15 cellular contexts compared by ENCODE assay signal in the genomic region with DNA sequence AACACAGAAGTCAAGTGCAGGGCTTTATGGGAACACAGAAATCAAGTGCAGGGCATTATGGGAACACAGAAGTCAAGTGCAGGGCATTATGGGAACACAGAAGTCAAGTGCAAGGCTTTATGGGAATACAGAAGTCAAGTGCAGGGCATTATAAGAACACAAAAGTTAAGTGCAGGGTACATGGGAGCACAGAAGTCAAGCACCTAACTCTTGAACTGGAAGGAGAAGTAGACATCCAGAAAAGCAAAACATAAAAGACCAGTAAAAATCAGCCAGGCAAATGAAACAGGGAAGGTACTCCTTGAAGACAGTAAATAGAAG. TPM values are rescaled to one million over a fixed set of nuclear protein-coding genes. Genes with fewer than 3 reads are reported as not detected.
DNase-seq lines count a peak whose midpoint lies in the region; ATAC-seq, FAIRE-seq and TF ChIP-seq lines count a peak whose summit lies in the region.
"Had no signal": no experiment of that assay in that cellular context is flagged by ENCODE, and none has a peak within 500 bp of the region (broad histone marks: within the 10 kb centered on the region; RNA-seq: fewer than 3 reads in every experiment).

No MANE protein-coding gene starts in this region.

- H3K79me2 ChIP-seq in K562 (ENCODE audit: control insufficient read depth, insufficient read depth, low read length), result no peaks in the 10 kb centered on the region

- intact Hi-C loops in activated CD4-positive, alpha-beta memory T cell treated with anti-CD3 and anti-CD28 coated beads for 36 hours (cut with micrococcal nuclease), result no loop called here
- intact Hi-C loops in K562 (cut with micrococcal nuclease), result no loop called here
- intact Hi-C loops in naive thymus-derived CD4-positive, alpha-beta T cell (cut with micrococcal nuclease), result no loop called here

- BruUV-seq in K562 (replicated peaks; lab: Mats Ljungman, UMichigan), result no TSS peak

- peak overlapping the region; percentile 16 for H3K27ac Mint-ChIP-seq in activated CD4-positive, alpha-beta memory T cell treated with anti-CD3 and anti-CD28 coated beads, Interleukin-2, amount 10 ng/mL, durations not matched to agents 7 days and 5 days
- H3K27ac Mint-ChIP-seq in activated CD4-positive, alpha-beta memory T cell treated with anti-CD3 and anti-CD28 coated beads for 36 hours, result no peak overlapping the region
- H3K27ac Mint-ChIP-seq in CD8-positive, alpha-beta memory T cell, result peak overlapping the region in 7 of 8 donors; percentile 52 to 93 (median 86)
- peak overlapping the region; percentile 85 to 91 for H3K27ac Mint-ChIP-seq in natural killer cell treated with Interleukin-12 subunit alpha and Interleukin-12 subunit beta and Interleukin-15 and Interleukin-18, amount 100 ng/mL, for 72 hours
- peak overlapping the region in 1 of 9 donors; percentile 25 for H3K27ac Mint-ChIP-seq in naive thymus-derived CD4-positive, alpha-beta T cell
- H3K27ac Mint-ChIP-seq: GM23338 had no signal

- TF ChIP-seq CTCF in K562 (IDR thresholded peaks at IDR 0.05 in 2 of 3, conservative IDR thresholded peaks at IDR 0.05 in 1 of 3; ENCODE audit: insufficient read depth in 2 of 3, low read depth in 1 of 3, low read length in 3 of 3), result no peak

- DNase-seq in activated CD4-positive, alpha-beta memory T cell treated with anti-CD3 and anti-CD28 coated beads, Interleukin-2, amount 10 ng/mL, durations not matched to agents 7 days and 5 days, result no peak
- no peak for DNase-seq in activated CD4-positive, alpha-beta memory T cell treated with anti-CD3 and anti-CD28 coated beads for 36 hours
- DNase-seq in CD8-positive, alpha-beta memory T cell, result no peak
- DNase-seq in K562 (ENCODE audit: extremely low read depth in 1 of 4, low spot score in 3 of 4) (no peak), NCI-H524 treated with DMSO at 0.1 percent for 48 hours (lab: John Stamatoyannopoulos, UW) (no peak)
- DNase-seq in natural killer cell treated with Interleukin-12 subunit alpha and Interleukin-12 subunit beta and Interleukin-15 and Interleukin-18, amount 100 ng/mL, for 72 hours (ENCODE audit: low spot score), result no peak
- no peak for DNase-seq in naive thymus-derived CD4-positive, alpha-beta T cell
- DNase-seq: DMS 273 treated with DMSO at 0.1 percent for 48 hours, NCI-H1436, NCI-H2029, NCI-H82, PC-9 had no signal

- TF ChIP-seq EP300 in K562 (IDR thresholded peaks at IDR 0.05; ENCODE audit: low read length), result no peak

- TF ChIP-seq POLR2A in K562 (conservative IDR thresholded peaks at IDR 0.05), result no peak

- CTCF ChIA-PET in activated CD4-positive, alpha-beta memory T cell treated with anti-CD3 and anti-CD28 coated beads, Interleukin-2, amount 10 ng/mL, durations not matched to agents 7 days and 5 days (lab: Charles Lee), result no interaction called here
- CTCF ChIA-PET in activated CD4-positive, alpha-beta memory T cell treated with anti-CD3 and anti-CD28 coated beads for 36 hours (lab: Charles Lee), result interaction anchor here (1.5 kb wide), 1 partner anchor 140 kb away, joined by 3 read pairs; the partner anchor contains the start of gene SIRT5
- CTCF ChIA-PET in CD8-positive, alpha-beta memory T cell (lab: Charles Lee), result interaction anchor here (1.2 kb wide), 1 partner anchor 54 kb away, joined by 3 read pairs; no protein-coding TSS in a partner anchor
- CTCF ChIA-PET in K562 (lab: Yijun Ruan, JAX; ENCODE audit: low intra/inter-chr PET ratio), result no interaction called here
- CTCF ChIA-PET in naive thymus-derived CD4-positive, alpha-beta T cell (lab: Charles Lee), result no interaction called here

- H3K9ac ChIP-seq in K562 (ENCODE audit: insufficient read depth in 1 of 2, low read depth in 2 of 2, low read length in 2 of 2), result no peak overlapping the region
- H3K9ac ChIP-seq: BLaER1 had no signal

- H3K4me1 ChIP-seq in CD8-positive, alpha-beta memory T cell (ENCODE audit: insufficient read depth, low read length), result peaks cover 54% of the 10 kb centered on the region
- peaks cover 0 to 11% of the 10 kb centered on the region in 2 experiments; a peak in 3 of 5 replicates for H3K4me1 ChIP-seq in K562 (replicated peaks in 1 of 2; ENCODE audit: control insufficient read depth in 2 of 2, insufficient read depth in 2 of 2, low read length in 2 of 2)
- peaks cover 4 to 47% of the 10 kb centered on the region in 2 donors for H3K4me1 ChIP-seq in naive thymus-derived CD4-positive, alpha-beta T cell (ENCODE audit: control insufficient read depth in 2 of 2, insufficient read depth in 2 of 2, low read length in 2 of 2)

- H3K9me3 Mint-ChIP-seq in activated CD4-positive, alpha-beta memory T cell treated with anti-CD3 and anti-CD28 coated beads, Interleukin-2, amount 10 ng/mL, durations not matched to agents 7 days and 5 days, result peaks cover 10% of the 10 kb centered on the region
- H3K9me3 Mint-ChIP-seq in activated CD4-positive, alpha-beta memory T cell treated with anti-CD3 and anti-CD28 coated beads for 36 hours, result peaks cover 10% of the 10 kb centered on the region
- H3K9me3 Mint-ChIP-seq in CD8-positive, alpha-beta memory T cell, result no peaks in the 10 kb centered on the region
- H3K9me3 Mint-ChIP-seq in natural killer cell treated with Interleukin-12 subunit alpha and Interleukin-12 subunit beta and Interleukin-15 and Interleukin-18, amount 100 ng/mL, for 72 hours, result peaks cover 3% of the 10 kb centered on the region
- peaks cover 0 to 6% (median 0%) of the 10 kb centered on the region in 11 donors for H3K9me3 Mint-ChIP-seq in naive thymus-derived CD4-positive, alpha-beta T cell

- H3K36me3 ChIP-seq in CD8-positive, alpha-beta memory T cell (ENCODE audit: insufficient read depth, low read length), result no peaks in the 10 kb centered on the region
- no peaks in the 10 kb centered on the region for H3K36me3 ChIP-seq in K562 (ENCODE audit: control insufficient read depth, insufficient read depth, low read length)
- no peaks in the 10 kb centered on the region for H3K36me3 ChIP-seq in naive thymus-derived CD4-positive, alpha-beta T cell (ENCODE audit: control insufficient read depth in 2 of 3, insufficient read depth in 3 of 3, low read length in 3 of 3)

- no peaks in the 10 kb centered on the region for H3K9me1 ChIP-seq in K562 (ENCODE audit: control insufficient read depth, insufficient read depth, low read length)

- H3K27ac ChIP-seq in CD8-positive, alpha-beta memory T cell (ENCODE audit: low read depth, low read length), result no peak overlapping the region
- H3K27ac ChIP-seq in K562 (ENCODE audit: extremely low read depth, low read depth, low read length), result no peak overlapping the region
- H3K27ac ChIP-seq in naive thymus-derived CD4-positive, alpha-beta T cell (ENCODE audit: low read depth, low read length), result no peak overlapping the region
- H3K27ac ChIP-seq: BLaER1, PC-9 had no signal

- in situ Hi-C loops in K562 (cut with MboI), result no loop called here

- H3K4me2 ChIP-seq in K562 (ENCODE audit: insufficient read depth, low read length), result no peak overlapping the region
- H3K4me2 ChIP-seq: BLaER1, GM23338, PC-9 had no signal

- no peak for ATAC-seq in K562
- ATAC-seq in natural killer cell treated with Interleukin-12 subunit alpha and Interleukin-12 subunit beta and Interleukin-15 and Interleukin-18, amount 100 ng/mL, for 72 hours, result no peak
- no peak for ATAC-seq in HG02763 (IDR thresholded peaks at IDR 0.05; ENCODE audit: unreplicated experiment)
- no peak for ATAC-seq in naive thymus-derived CD4-positive, alpha-beta T cell
- ATAC-seq: GM23338 had no signal

- H3K9me3 ChIP-seq in CD8-positive, alpha-beta memory T cell (ENCODE audit: low read length), result no peaks in the 10 kb centered on the region
- H3K9me3 ChIP-seq in K562 (replicated peaks; ENCODE audit: control insufficient read depth, insufficient read depth, low read depth, low read length), result no peaks in the 10 kb centered on the region; the same call in 1 of the 2 replicates
- H3K9me3 ChIP-seq in naive thymus-derived CD4-positive, alpha-beta T cell (ENCODE audit: control insufficient read depth in 2 of 3, low read length in 3 of 3), result no peaks in the 10 kb centered on the region

- H3K4me3 Mint-ChIP-seq in activated CD4-positive, alpha-beta memory T cell treated with anti-CD3 and anti-CD28 coated beads, Interleukin-2, amount 10 ng/mL, durations not matched to agents 7 days and 5 days, result no peak overlapping the region
- no peak overlapping the region for H3K4me3 Mint-ChIP-seq in activated CD4-positive, alpha-beta memory T cell treated with anti-CD3 and anti-CD28 coated beads for 36 hours
- peak overlapping the region in 4 of 7 donors; percentile 63 to 83 (median 76) for H3K4me3 Mint-ChIP-seq in CD8-positive, alpha-beta memory T cell
- peak overlapping the region; percentile 56 for H3K4me3 Mint-ChIP-seq in natural killer cell treated with Interleukin-12 subunit alpha and Interleukin-12 subunit beta and Interleukin-15 and Interleukin-18, amount 100 ng/mL, for 72 hours
- peak overlapping the region in 2 of 10 donors; percentile 3 to 33 for H3K4me3 Mint-ChIP-seq in naive thymus-derived CD4-positive, alpha-beta T cell
- H3K4me3 Mint-ChIP-seq: GM23338 had no signal

- no peaks in the 10 kb centered on the region for H4K20me1 ChIP-seq in K562 (replicated peaks; ENCODE audit: control insufficient read depth, insufficient read depth, low read length)

- H2AFZ ChIP-seq in K562 (ENCODE audit: low read depth, low read length), result no peak overlapping the region
- H2AFZ ChIP-seq: GM23338, PC-9 had no signal

- TF ChIP-seq RAD21 in K562 (CRISPR knock-in tag; conservative IDR thresholded peaks at IDR 0.05 in 1 of 2, IDR thresholded peaks at IDR 0.05 in 1 of 2), result no peak

- H3K27me3 ChIP-seq in CD8-positive, alpha-beta memory T cell (ENCODE audit: insufficient read depth, low read length, poor library complexity, severe bottlenecking), result no peaks in the 10 kb centered on the region
- H3K27me3 ChIP-seq in K562 (ENCODE audit: control insufficient read depth in 2 of 2, insufficient read depth in 2 of 2, low read length in 2 of 2), result no peaks in the 10 kb centered on the region
- H3K27me3 ChIP-seq in naive thymus-derived CD4-positive, alpha-beta T cell (ENCODE audit: control insufficient read depth in 2 of 2, insufficient read depth in 2 of 2, low read length in 2 of 2), result no peaks in the 10 kb centered on the region
- H3K27me3 ChIP-seq: BLaER1 had no signal

- no peak overlapping the region for H3K4me3 ChIP-seq in CD8-positive, alpha-beta memory T cell (ENCODE audit: low read length)
- no peak overlapping the region for H3K4me3 ChIP-seq in K562
- H3K4me3 ChIP-seq in naive thymus-derived CD4-positive, alpha-beta T cell (ENCODE audit: low read length), result no peak overlapping the region
- H3K4me3 ChIP-seq: BLaER1, GM23338, PC-9 had no signal

- FAIRE-seq in K562 (lab: Jason Lieb, UNC), result no peak

- no peaks in the 10 kb centered on the region for H3K27me3 Mint-ChIP-seq in activated CD4-positive, alpha-beta memory T cell treated with anti-CD3 and anti-CD28 coated beads, Interleukin-2, amount 10 ng/mL, durations not matched to agents 7 days and 5 days
- no peaks in the 10 kb centered on the region for H3K27me3 Mint-ChIP-seq in activated CD4-positive, alpha-beta memory T cell treated with anti-CD3 and anti-CD28 coated beads for 36 hours
- H3K27me3 Mint-ChIP-seq in CD8-positive, alpha-beta memory T cell, result no peaks in the 10 kb centered on the region
- no peaks in the 10 kb centered on the region for H3K27me3 Mint-ChIP-seq in natural killer cell treated with Interleukin-12 subunit alpha and Interleukin-12 subunit beta and Interleukin-15 and Interleukin-18, amount 100 ng/mL, for 72 hours
- H3K27me3 Mint-ChIP-seq in naive thymus-derived CD4-positive, alpha-beta T cell, result no peaks in the 10 kb centered on the region

- H3K4me1 Mint-ChIP-seq in activated CD4-positive, alpha-beta memory T cell treated with anti-CD3 and anti-CD28 coated beads, Interleukin-2, amount 10 ng/mL, durations not matched to agents 7 days and 5 days, result peaks cover 55% of the 10 kb centered on the region
- peaks cover 49% of the 10 kb centered on the region for H3K4me1 Mint-ChIP-seq in activated CD4-positive, alpha-beta memory T cell treated with anti-CD3 and anti-CD28 coated beads for 36 hours (ENCODE audit: low read depth)
- H3K4me1 Mint-ChIP-seq in CD8-positive, alpha-beta memory T cell, result peaks cover 60 to 79% (median 77%) of the 10 kb centered on the region in 3 donors
- peaks cover 69 to 73% of the 10 kb centered on the region in 2 donors for H3K4me1 Mint-ChIP-seq in natural killer cell treated with Interleukin-12 subunit alpha and Interleukin-12 subunit beta and Interleukin-15 and Interleukin-18, amount 100 ng/mL, for 72 hours (ENCODE audit: low read depth in 2 of 2)
- peaks cover 9 to 67% (median 46%) of the 10 kb centered on the region in 7 donors for H3K4me1 Mint-ChIP-seq in naive thymus-derived CD4-positive, alpha-beta T cell

- H3K36me3 Mint-ChIP-seq in activated CD4-positive, alpha-beta memory T cell treated with anti-CD3 and anti-CD28 coated beads, Interleukin-2, amount 10 ng/mL, durations not matched to agents 7 days and 5 days (ENCODE audit: low read depth), result peaks cover 3% of the 10 kb centered on the region
- H3K36me3 Mint-ChIP-seq in activated CD4-positive, alpha-beta memory T cell treated with anti-CD3 and anti-CD28 coated beads for 36 hours, result no peaks in the 10 kb centered on the region
- H3K36me3 Mint-ChIP-seq in CD8-positive, alpha-beta memory T cell, result no peaks in the 10 kb centered on the region
- no peaks in the 10 kb centered on the region for H3K36me3 Mint-ChIP-seq in natural killer cell treated with Interleukin-12 subunit alpha and Interleukin-12 subunit beta and Interleukin-15 and Interleukin-18, amount 100 ng/mL, for 72 hours
- peaks cover 0 to 16% (median 0%) of the 10 kb centered on the region in 5 donors for H3K36me3 Mint-ChIP-seq in naive thymus-derived CD4-positive, alpha-beta T cell

- POLR2A ChIA-PET in activated CD4-positive, alpha-beta memory T cell treated with anti-CD3 and anti-CD28 coated beads, Interleukin-2, amount 10 ng/mL, durations not matched to agents 7 days and 5 days (lab: Charles Lee), result no interaction called here
- POLR2A ChIA-PET in activated CD4-positive, alpha-beta memory T cell treated with anti-CD3 and anti-CD28 coated beads for 36 hours (lab: Charles Lee), result no interaction called here
- POLR2A ChIA-PET in CD8-positive, alpha-beta memory T cell (lab: Charles Lee), result no interaction called here
- POLR2A ChIA-PET in K562 (lab: Yijun Ruan, JAX), result no interaction called here
- POLR2A ChIA-PET in naive thymus-derived CD4-positive, alpha-beta T cell (lab: Charles Lee), result no interaction called here

RNA-seq across cellular contexts. Expression of gene GFOD1, which starts 53.0 kb away (rescaled TPM):
- total RNA-seq in activated CD4-positive, alpha-beta memory T cell treated with anti-CD3 and anti-CD28 coated beads, Interleukin-2, amount 10 ng/mL, durations not matched to agents 7 days and 5 days, result 1 to 10 TPM; 3.0 TPM
- total RNA-seq in activated CD4-positive, alpha-beta memory T cell treated with anti-CD3 and anti-CD28 coated beads for 36 hours, result 1 to 10 TPM; 2.3 to 2.4 TPM
- total RNA-seq in CD8-positive, alpha-beta memory T cell, result 1 to 10 TPM; 8.2 to 8.7 TPM
- 3.6 TPM for polyA plus RNA-seq in CD8-positive, alpha-beta memory T cell
- 13.1 and 17.7 TPM in 2 replicates for total RNA-seq in K562 (2011; cell fraction: chromatin; rRNA removed; ENCODE audit: low replicate concordance)
- 8.6 and 9.2 TPM in 2 replicates for total RNA-seq in K562 (2011; cell fraction: nucleolus; rRNA removed)
- total RNA-seq in K562 (2011; cell fraction: nucleoplasm; rRNA removed), result 12.8 and 23.1 TPM in 2 replicates
- total RNA-seq in K562 (2014; rRNA removed) (8.3 and 10.3 TPM in 2 replicates), K562 (2014; rRNA removed; fragmentation: Illumina TruSeq; extraction: Trizol) (10.8 and 11.0 TPM in 2 replicates), K562 (2015; rRNA removed; fragmentation: Illumina TruSeq; extraction: Trizol) (10.5 and 10.8 TPM in 2 replicates), K562 (2021) (10.3 and 12.0 TPM in 2 replicates)
- polyA plus RNA-seq in K562 (2011; rRNA removed) (3.6 and 3.8 TPM in 2 replicates), K562 (2014; fragmentation: Illumina TruSeq; extraction: Trizol) (7.4 and 8.0 TPM in 2 replicates), K562 (2014; fragmentation: Nextera tagmentation; extraction: Ambion mirVana) (1 to 10 TPM; 5.4 to 5.9 TPM), K562 (2014; rRNA removed) (7.0 and 8.2 TPM in 2 replicates)
- 3.0 and 4.7 TPM in 2 replicates for polyA plus RNA-seq in K562 (2011; cell fraction: cytosol; rRNA removed)
- 3.3 and 5.0 TPM in 2 replicates for polyA plus RNA-seq in K562 (2011; cell fraction: nucleus; rRNA removed)
- polyA plus RNA-seq in K562 (2012), result 3.6 and 6.6 TPM in 2 replicates
- polyA minus RNA-seq in K562 (2011; rRNA and poly(A)+ RNA removed), result 7.9 and 8.5 TPM in 2 replicates
- 3.9 and 7.1 TPM in 2 replicates for polyA minus RNA-seq in K562 (2011; cell fraction: cytosol; rRNA and poly(A)+ RNA removed)
- 8.1 and 9.6 TPM in 2 replicates for polyA minus RNA-seq in K562 (2011; cell fraction: nucleus; rRNA and poly(A)+ RNA removed)
- 10 to 100 TPM in 1 of 2 donors, 1 to 10 TPM in 1; 9.7 to 12.1 TPM for total RNA-seq in natural killer cell treated with Interleukin-12 subunit alpha and Interleukin-12 subunit beta and Interleukin-15 and Interleukin-18, amount 100 ng/mL, for 72 hours
- 10 to 100 TPM in 1 of 5 experiments, 1 to 10 TPM in 2, under 1 TPM in 2; 0.73 to 10.8 (median 2.0) TPM for total RNA-seq in naive thymus-derived CD4-positive, alpha-beta T cell
- under 1 TPM in 1 of 2 donors, not detected in 1; 0.24 TPM for polyA plus RNA-seq in naive thymus-derived CD4-positive, alpha-beta T cell

Comparison
In these comparisons a context has a peak if more than half of its experiments do, and no peak if none do; other contexts are left out.
1. CTCF ChIA-PET loops: an anchor here in activated CD4-positive, alpha-beta memory T cell treated with anti-CD3 and anti-CD28 coated beads for 36 hours (1.5 kb wide) and CD8-positive, alpha-beta memory T cell (1.2 kb wide); none called in activated CD4-positive, alpha-beta memory T cell treated with anti-CD3 and anti-CD28 coated beads, Interleukin-2, amount 10 ng/mL, durations not matched to agents 7 days and 5 days, K562 and naive thymus-derived CD4-positive, alpha-beta T cell.
2. H3K4me3 Mint-ChIP-seq: peak in CD8-positive, alpha-beta memory T cell (4 of 7) and natural killer cell treated with Interleukin-12 subunit alpha and Interleukin-12 subunit beta and Interleukin-15 and Interleukin-18, amount 100 ng/mL, for 72 hours (single experiment); none in activated CD4-positive, alpha-beta memory T cell treated with anti-CD3 and anti-CD28 coated beads, Interleukin-2, amount 10 ng/mL, durations not matched to agents 7 days and 5 days (single experiment) and activated CD4-positive, alpha-beta memory T cell treated with anti-CD3 and anti-CD28 coated beads for 36 hours (single experiment).